2 cellular contexts compared by ENCODE assay signal in genomic region chr10:71191459-71192113, GRCh38.
TF ChIP-seq lines count a peak whose summit lies in the region.

No MANE protein-coding gene starts in this region.

TF ChIP-seq in HCT116, 20 proteins besides CTCF, POLR2A, EP300 and RAD21:
- no peak for TF ChIP-seq YY1 (IDR thresholded peaks at IDR 0.05; ENCODE audit: extremely low read depth, insufficient replicate concordance, low read depth, low read length)
- no peak for TF ChIP-seq CEBPB (IDR thresholded peaks at IDR 0.05; ENCODE audit: low read depth)
- no peak for TF ChIP-seq ZBTB33 (IDR thresholded peaks at IDR 0.05; ENCODE audit: extremely low read depth, insufficient replicate concordance, low read length)
- no peak for TF ChIP-seq JUND (IDR thresholded peaks at IDR 0.05)
- no peak for TF ChIP-seq MAX (IDR thresholded peaks at IDR 0.05)
- TF ChIP-seq EZH2phosphoT487 (IDR thresholded peaks at IDR 0.05; ENCODE audit: borderline replicate concordance): no peak
- no peak for TF ChIP-seq ELF1 (IDR thresholded peaks at IDR 0.05; ENCODE audit: borderline replicate concordance, low read depth)
- TF ChIP-seq ZFX (IDR thresholded peaks at IDR 0.05): no peak
- TF ChIP-seq EZH2 (IDR thresholded peaks at IDR 0.05): no peak
- TF ChIP-seq SP1 (IDR thresholded peaks at IDR 0.05; ENCODE audit: low read depth): no peak
- TF ChIP-seq ZNF274 (IDR thresholded peaks at IDR 0.05; ENCODE audit: low read depth, low read length): no peak
- TF ChIP-seq POLR2AphosphoS5 (IDR thresholded peaks at IDR 0.05; ENCODE audit: low read depth, low read length): no peak
- TF ChIP-seq SRF (IDR thresholded peaks at IDR 0.05; ENCODE audit: low read depth): no peak
- no peak for TF ChIP-seq TCF7L2 (IDR thresholded peaks at IDR 0.05; ENCODE audit: borderline replicate concordance, extremely low read depth, insufficient read depth, insufficient read length)
- TF ChIP-seq FOSL1 (IDR thresholded peaks at IDR 0.05; ENCODE audit: low read depth): no peak

TF ChIP-seq in K562, 482 proteins besides CTCF, POLR2A, EP300 and RAD21:
- TF ChIP-seq CGGBP1 (CRISPR knock-in tag; IDR thresholded peaks at IDR 0.05) (no peak), NFIX (CRISPR knock-in tag; IDR thresholded peaks at IDR 0.05; ENCODE audit: low read depth) (peak; percentile 5; the same call in 1 of the 2 replicates), BRCA1 (IDR thresholded peaks at IDR 0.05) (no peak), BRCA1 (CRISPR knock-in tag; IDR thresholded peaks at IDR 0.05) (0 out of 2 replicates have a peak, but pooled peaks have one; percentile 33), ZNF3 (CRISPR knock-in tag; IDR thresholded peaks at IDR 0.05) (no peak), NFIC (IDR thresholded peaks at IDR 0.05) (peak; percentile 86)
